ENCODE assay signal across 12 cellular contexts in the genomic region with DNA sequence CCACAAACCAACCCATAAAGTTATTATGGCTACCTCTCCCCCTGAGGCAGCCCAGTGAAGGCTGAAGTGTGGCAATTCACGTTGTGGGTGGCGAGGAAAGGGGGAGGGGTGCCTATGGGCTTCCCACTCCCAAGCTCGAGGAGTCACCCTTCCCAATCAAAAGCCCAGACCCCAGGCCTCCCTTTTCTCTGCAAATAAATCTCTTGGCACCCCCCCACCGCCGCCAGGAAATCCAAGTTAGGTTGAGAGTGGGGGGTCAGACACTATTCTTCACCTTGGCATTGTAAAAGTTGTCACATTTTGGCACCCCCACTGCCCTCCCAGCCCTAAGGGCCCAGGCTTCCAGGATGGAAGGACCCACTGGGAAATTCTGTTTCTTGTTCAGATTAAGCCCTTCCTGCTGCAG. TPM values are rescaled to one million over a fixed set of nuclear protein-coding genes. Genes with fewer than 3 reads are reported as not detected.
"Had no signal": no experiment of that assay in that cellular context is flagged by ENCODE, and none has a peak within 500 bp of the region (broad histone marks: within the 10 kb centered on the region; RNA-seq: fewer than 3 reads in every experiment).

No MANE protein-coding gene starts in this region.

- H3K4me1 ChIP-seq: lower lobe of right lung, neural progenitor cell, pancreas, SJCRH30 had no signal

- DNase-seq: SJCRH30 had no signal

- H3K36me3 ChIP-seq: neural progenitor cell had no signal

- H3K9ac ChIP-seq: neural progenitor cell had no signal

- H3K27me3 ChIP-seq: ascending aorta, gastroesophageal sphincter, heart right ventricle, neural progenitor cell, pancreas, SJCRH30 had no signal

- H3K4me1 Mint-ChIP-seq: mesothelial cell of epicardium, neural progenitor cell had no signal

- H3K27ac Mint-ChIP-seq: activated B cell treated with CpG ODN at 0.5 μM for 24 hours, mesothelial cell of epicardium, neural progenitor cell had no signal

- H3K4me2 ChIP-seq: neural progenitor cell had no signal

- H3K9me3 Mint-ChIP-seq: activated B cell treated with CpG ODN at 0.5 μM for 24 hours; activated CD4-positive, alpha-beta T cell treated with anti-CD3 and anti-CD28 coated beads, Interleukin-2, amount 10 ng/mL, durations not matched to agents 7 days and 5 days; mesothelial cell of epicardium; neural progenitor cell had no signal

- H3K4me3 Mint-ChIP-seq: activated B cell treated with CpG ODN at 0.5 μM for 24 hours, mesothelial cell of epicardium, neural progenitor cell had no signal

- H3K4me3 ChIP-seq: ascending aorta, gastroesophageal sphincter, heart right ventricle, lower lobe of right lung, neural progenitor cell, pancreas, SJCRH30 had no signal

- H3K27me3 Mint-ChIP-seq: activated B cell treated with CpG ODN at 0.5 μM for 24 hours; activated CD4-positive, alpha-beta T cell treated with anti-CD3 and anti-CD28 coated beads, Interleukin-2, amount 10 ng/mL, durations not matched to agents 7 days and 5 days had no signal

- H3K9me3 ChIP-seq: ascending aorta, gastroesophageal sphincter, heart right ventricle, lower lobe of right lung, pancreas, SJCRH30 had no signal

- H3K27ac ChIP-seq: ascending aorta, gastroesophageal sphincter, heart right ventricle, lower lobe of right lung, neural progenitor cell, pancreas, SJCRH30 had no signal

RNA-seq across cellular contexts. Expression of a gene that starts 6.9 kb away (rescaled TPM):
- total RNA-seq: T-helper 2 cell treated with Interferon-gamma antibody and Interleukin-4, amounts not matched to agents 100 ng/mL and 5 ng/mL, for 36 hours had no signal

RNA-seq across cellular contexts. Expression of a gene that starts 49.6 kb away (rescaled TPM):
- total RNA-seq: activated B cell treated with CpG ODN at 0.5 μM for 24 hours; activated CD4-positive, alpha-beta T cell treated with anti-CD3 and anti-CD28 coated beads, Interleukin-2, amount 10 ng/mL, durations not matched to agents 7 days and 5 days; ascending aorta; mesothelial cell of epicardium; subcutaneous adipose tissue; T-helper 2 cell treated with Interferon-gamma antibody and Interleukin-4, amounts not matched to agents 100 ng/mL and 5 ng/mL, for 36 hours had no signal
